8 cellular contexts compared by ENCODE assay signal in genomic region chr4:185165605-185166063, GRCh38. TPM values are rescaled to one million over a fixed set of nuclear protein-coding genes. Genes with fewer than 3 reads are reported as not detected.
DNase-seq lines count a peak whose midpoint lies in the region; ATAC-seq lines count a peak whose summit lies in the region.

No MANE protein-coding gene starts in this region.

- no peaks in the 10 kb centered on the region for H3K9me3 Mint-ChIP-seq in naive thymus-derived CD8-positive, alpha-beta T cell

- peak overlapping the region in 4 of 10 donors; percentile 1 to 79 (median 59) for H3K27ac Mint-ChIP-seq in naive thymus-derived CD8-positive, alpha-beta T cell

- peaks cover 12 to 16% (median 13%) of the 10 kb centered on the region in 4 donors for H3K4me1 Mint-ChIP-seq in naive thymus-derived CD8-positive, alpha-beta T cell

- peaks cover 0 to 8% (median 0%) of the 10 kb centered on the region in 5 donors for H3K27me3 Mint-ChIP-seq in naive thymus-derived CD8-positive, alpha-beta T cell

- DNase-seq in stimulated activated CD4-positive, alpha-beta T cell treated with anti-CD3 and anti-CD28 coated beads, Interleukin-4, amount 100 ng/mL, for 24 hours = peak; percentile 12
- DNase-seq in stimulated activated CD4-positive, alpha-beta T cell treated with anti-CD3 and anti-CD28 coated beads, Interleukin-1b, Interleukin-23, amount 100 ng/mL, for 48 hours = no peak
- DNase-seq in SW480 (ENCODE audit: low spot score) (peak; percentile 71), NCI-H2171 treated with DMSO at 0.1 percent for 48 hours (lab: John Stamatoyannopoulos, UW) (no peak), SK-N-DZ (ENCODE audit: low spot score) (no peak), NCI-H187 treated with DMSO at 0.1 percent for 48 hours (lab: John Stamatoyannopoulos, UW) (no peak)
- peak in 5 of 10 donors; percentile 5 to 83 (median 76) for DNase-seq in naive thymus-derived CD8-positive, alpha-beta T cell

- peak; percentile 95 for ATAC-seq in HG02884 (IDR thresholded peaks at IDR 0.05; ENCODE audit: unreplicated experiment)
- ATAC-seq in naive thymus-derived CD8-positive, alpha-beta T cell = peak; percentile 95 to 99

- POLR2A ChIA-PET in naive thymus-derived CD8-positive, alpha-beta T cell (lab: Charles Lee) = interaction anchor here (0.5 to 2.3 kb wide), 2 partner anchors 23 to 68 kb away, joined by 3 to 8 read pairs; partner anchors contain the start of gene SLC25A4

- peak overlapping the region in 9 of 10 donors; percentile 37 to 78 (median 63) for H3K4me3 Mint-ChIP-seq in naive thymus-derived CD8-positive, alpha-beta T cell

- H3K36me3 Mint-ChIP-seq in naive thymus-derived CD8-positive, alpha-beta T cell = peaks cover 17 to 74% (median 48%) of the 10 kb centered on the region in 3 donors

RNA-seq across cellular contexts. Expression of gene SLC25A4, which starts 22.6 kb away (rescaled TPM):
- 10 to 100 TPM; 11.7 to 13.2 TPM for total RNA-seq in naive thymus-derived CD8-positive, alpha-beta T cell
- 10 to 100 TPM; 11.8 to 15.8 (median 13.7) TPM for polyA plus RNA-seq in naive thymus-derived CD8-positive, alpha-beta T cell
- polyA plus RNA-seq in SK-N-DZ (2014; cell fraction: cytosol; rRNA removed) = 31.0 and 36.9 TPM in 2 replicates
- polyA plus RNA-seq in SK-N-DZ (2014; cell fraction: nucleus; rRNA removed) = 34.7 and 42.4 TPM in 2 replicates

RNA-seq across cellular contexts. Expression of gene CFAP97, which starts 38.2 kb away (rescaled TPM):
- 10 to 100 TPM; 37.2 to 38.3 TPM for total RNA-seq in naive thymus-derived CD8-positive, alpha-beta T cell
- 10 to 100 TPM; 65.1 to 73.0 (median 71.0) TPM for polyA plus RNA-seq in naive thymus-derived CD8-positive, alpha-beta T cell
- polyA plus RNA-seq in SK-N-DZ (2014; cell fraction: cytosol; rRNA removed) = 18.7 and 21.0 TPM in 2 replicates
- 6.9 and 8.7 TPM in 2 replicates for polyA plus RNA-seq in SK-N-DZ (2014; cell fraction: nucleus; rRNA removed)

RNA-seq across cellular contexts. Expression of gene SNX25, which starts 43.8 kb away (rescaled TPM):
- total RNA-seq in naive thymus-derived CD8-positive, alpha-beta T cell = 10 to 100 TPM; 14.6 to 16.6 TPM
- polyA plus RNA-seq in naive thymus-derived CD8-positive, alpha-beta T cell = 1 to 10 TPM; 4.2 to 7.6 (median 4.6) TPM
- 7.5 and 8.8 TPM in 2 replicates for polyA plus RNA-seq in SK-N-DZ (2014; cell fraction: cytosol; rRNA removed)
- 8.7 and 10.4 TPM in 2 replicates for polyA plus RNA-seq in SK-N-DZ (2014; cell fraction: nucleus; rRNA removed)

Comparison
In these comparisons a context has a peak if more than half of its experiments do, and no peak if none do; other contexts are left out.
1. DNase-seq: peak in stimulated activated CD4-positive, alpha-beta T cell treated with anti-CD3 and anti-CD28 coated beads, Interleukin-4, amount 100 ng/mL, for 24 hours (single experiment) and SW480 (single experiment); none in stimulated activated CD4-positive, alpha-beta T cell treated with anti-CD3 and anti-CD28 coated beads, Interleukin-1b, Interleukin-23, amount 100 ng/mL, for 48 hours (single experiment), NCI-H2171 treated with DMSO at 0.1 percent for 48 hours (single experiment), SK-N-DZ (single experiment) and NCI-H187 treated with DMSO at 0.1 percent for 48 hours (single experiment).